In genomic region chr1:213391445-213391844, GRCh38 we compare ENCODE assay signal across 2 cellular contexts.
TF ChIP-seq lines count a peak whose summit lies in the region.

No MANE protein-coding gene starts in this region.

TF ChIP-seq in HepG2, 621 proteins besides CTCF, POLR2A, EP300 and RAD21:
- TF ChIP-seq ZNF724P (CRISPR knock-in tag; IDR thresholded peaks at IDR 0.05; ENCODE audit: borderline replicate concordance) (no peak), AGO2 (optimal IDR thresholded peaks at IDR 0.05; ENCODE audit: low read depth, low read length) (no peak), CHD4 (IDR thresholded peaks at IDR 0.05; ENCODE audit: borderline replicate concordance, low read length) (peak; percentile 58; the same call in 1 of the 2 replicates), ZNF629 (CRISPR knock-in tag; conservative IDR thresholded peaks at IDR 0.05) (peak; percentile 91), NR2C2 (CRISPR knock-in tag; IDR thresholded peaks at IDR 0.05; ENCODE audit: borderline replicate concordance) (no peak), SNAPC5 (CRISPR knock-in tag; IDR thresholded peaks at IDR 0.05; ENCODE audit: borderline replicate concordance) (no peak)

TF ChIP-seq in K562, 482 proteins besides CTCF, POLR2A, EP300 and RAD21:
- TF ChIP-seq RBM25 (IDR thresholded peaks at IDR 0.05; ENCODE audit: low read depth, low read length, severe bottlenecking) (peak; percentile 86), TAF7 (tag; IDR thresholded peaks at IDR 0.05) (no peak), PKNOX1 (IDR thresholded peaks at IDR 0.05) (0 out of 2 replicates have a peak, but pooled peaks have one; percentile 36), MNT (conservative IDR thresholded peaks at IDR 0.05) (no peak), HNRNPL (IDR thresholded peaks at IDR 0.05; ENCODE audit: low read depth, low read length) (no peak)
